In genomic region chr10:73908853-73909611, GRCh38 we compare ENCODE assay signal across 9 cellular contexts. TPM values are rescaled to one million over a fixed set of nuclear protein-coding genes. Genes with fewer than 3 reads are reported as not detected.
DNase-seq lines count a peak whose midpoint lies in the region; FAIRE-seq and TF ChIP-seq lines count a peak whose summit lies in the region.
"Had no signal": no experiment of that assay in that cellular context is flagged by ENCODE, and none has a peak within 500 bp of the region (broad histone marks: within the 10 kb centered on the region; RNA-seq: fewer than 3 reads in every experiment).

No MANE protein-coding gene starts in this region.

- 0 out of 2 replicates have a peak, but pooled peaks cover 7% of the 10 kb centered on the region for H3K4me1 ChIP-seq in MM.1S (ENCODE audit: low read length)

- H3K27ac Mint-ChIP-seq in activated CD4-positive, alpha-beta T cell treated with anti-CD3 and anti-CD28 coated beads, Interleukin-2, amount 10 ng/mL, durations not matched to agents 7 days and 5 days: peak overlapping the region; percentile 66

- H3K36me3 Mint-ChIP-seq in activated CD4-positive, alpha-beta T cell treated with anti-CD3 and anti-CD28 coated beads, Interleukin-2, amount 10 ng/mL, durations not matched to agents 7 days and 5 days (ENCODE audit: low read depth): peaks cover 2% of the 10 kb centered on the region

- DNase-seq in AG04449 (ENCODE audit: low read depth, low spot score): peak; percentile 85
- DNase-seq in GM19239 (ENCODE audit: insufficient read length, low spot score): peak; percentile 38
- DNase-seq in MM.1S: no peak
- peak; percentile 44 for DNase-seq in activated CD4-positive, alpha-beta T cell treated with anti-CD3 and anti-CD28 coated beads, Interleukin-2, amount 10 ng/mL, durations not matched to agents 7 days and 5 days
- peak; percentile 99 for DNase-seq in epithelial cell of esophagus (ENCODE audit: low read depth)
- peak; percentile 87 for DNase-seq in pulmonary artery endothelial cell (ENCODE audit: low read depth, low spot score)
- no peak for DNase-seq in NCI-H774 (lab: John Stamatoyannopoulos, UW)
- DNase-seq in NCI-H1417 (lab: John Stamatoyannopoulos, UW): no peak

- H3K4me3 ChIP-seq in AG04449 (ENCODE audit: low read depth, low read length): peak overlapping the region; percentile 23
- H3K4me3 ChIP-seq in MM.1S (ENCODE audit: low read length): no peak overlapping the region
- H3K4me3 ChIP-seq in epithelial cell of esophagus (ENCODE audit: low read length): no peak overlapping the region

- H3K4me2 ChIP-seq in MM.1S (ENCODE audit: low read depth, low read length): peak overlapping the region; percentile 22; the same call in 1 of the 2 replicates

- peaks cover 47% of the 10 kb centered on the region for H3K27me3 ChIP-seq in MM.1S (replicated peaks; ENCODE audit: insufficient read depth, low read length)

- no peak overlapping the region for H3K9ac ChIP-seq in MM.1S (ENCODE audit: low read length)
- H3K9ac ChIP-seq: parathyroid adenoma had no signal

- H3K27me3 Mint-ChIP-seq in activated CD4-positive, alpha-beta T cell treated with anti-CD3 and anti-CD28 coated beads, Interleukin-2, amount 10 ng/mL, durations not matched to agents 7 days and 5 days: peaks cover 47% of the 10 kb centered on the region

- no peak overlapping the region for H2AFZ ChIP-seq in MM.1S (ENCODE audit: low read length)
- H2AFZ ChIP-seq: parathyroid adenoma had no signal

- H3K27ac ChIP-seq in MM.1S (ENCODE audit: low read length): no peak overlapping the region

- no peaks in the 10 kb centered on the region for H3K9me2 ChIP-seq in MM.1S (replicated peaks; ENCODE audit: insufficient read depth, low read length)

- POLR2A ChIA-PET in AG04449 (lab: Yijun Ruan, JAX): interaction anchor here (0.5 to 2.4 kb wide), 4 partner anchors 10 to 99 kb away, joined by 3 to 6 read pairs (median 4); no protein-coding TSS in a partner anchor
- POLR2A ChIA-PET in activated CD4-positive, alpha-beta T cell treated with anti-CD3 and anti-CD28 coated beads, Interleukin-2, amount 10 ng/mL, durations not matched to agents 7 days and 5 days (lab: Charles Lee): no interaction called here

- H3K9me3 Mint-ChIP-seq in activated CD4-positive, alpha-beta T cell treated with anti-CD3 and anti-CD28 coated beads, Interleukin-2, amount 10 ng/mL, durations not matched to agents 7 days and 5 days: no peaks in the 10 kb centered on the region

- TF ChIP-seq CTCF in AG04449 (IDR thresholded peaks at IDR 0.05; ENCODE audit: insufficient read depth, low read length, missing control alignments) (no peak), MM.1S (IDR thresholded peaks at IDR 0.05; ENCODE audit: low read length) (no peak), epithelial cell of esophagus (IDR thresholded peaks at IDR 0.05; ENCODE audit: insufficient read depth, low read depth, low read length, missing control alignments) (no peak)

- CTCF ChIA-PET in AG04449 (lab: Yijun Ruan, JAX): interaction anchor here (1.1 to 6.9 kb wide), 2 partner anchors 29 to 31 kb away, joined by 3 to 43 read pairs; no protein-coding TSS in a partner anchor
- CTCF ChIA-PET in activated CD4-positive, alpha-beta T cell treated with anti-CD3 and anti-CD28 coated beads, Interleukin-2, amount 10 ng/mL, durations not matched to agents 7 days and 5 days (lab: Charles Lee): interaction anchor here (0.6 to 1.6 kb wide), 5 partner anchors 8 to 167 kb away, joined by 3 to 4 read pairs (median 4); no protein-coding TSS in a partner anchor

- FAIRE-seq in GM19239 (lab: Jason Lieb, UNC): peak; percentile 89

- H3K79me2 ChIP-seq in MM.1S (ENCODE audit: low read length): no peaks in the 10 kb centered on the region
- H3K79me2 ChIP-seq: parathyroid adenoma had no signal

- H3K4me3 Mint-ChIP-seq in activated CD4-positive, alpha-beta T cell treated with anti-CD3 and anti-CD28 coated beads, Interleukin-2, amount 10 ng/mL, durations not matched to agents 7 days and 5 days: no peak overlapping the region

- H3F3A ChIP-seq in MM.1S (ENCODE audit: insufficient read depth, low read length): no peaks in the 10 kb centered on the region

- no peaks in the 10 kb centered on the region for H3K36me3 ChIP-seq in MM.1S (replicated peaks; ENCODE audit: insufficient read depth, low read length)

- no peaks in the 10 kb centered on the region for H3K9me3 ChIP-seq in MM.1S (replicated peaks; ENCODE audit: insufficient read depth, low read length)

- peaks cover 44% of the 10 kb centered on the region for H3K4me1 Mint-ChIP-seq in activated CD4-positive, alpha-beta T cell treated with anti-CD3 and anti-CD28 coated beads, Interleukin-2, amount 10 ng/mL, durations not matched to agents 7 days and 5 days

- no peaks in the 10 kb centered on the region for H4K20me1 ChIP-seq in MM.1S (ENCODE audit: insufficient read depth, low read length)

RNA-seq across cellular contexts. Expression of gene PLAU, which starts 1.9 kb away (rescaled TPM):
- under 1 TPM; 0.89 to 0.96 TPM for total RNA-seq in activated CD4-positive, alpha-beta T cell treated with anti-CD3 and anti-CD28 coated beads, Interleukin-2, amount 10 ng/mL, durations not matched to agents 7 days and 5 days
- 25.9 and 29.0 TPM in 2 replicates for total RNA-seq in pulmonary artery endothelial cell

RNA-seq across cellular contexts. Expression of gene CAMK2G, which starts 34.7 kb away (rescaled TPM):
- total RNA-seq in activated CD4-positive, alpha-beta T cell treated with anti-CD3 and anti-CD28 coated beads, Interleukin-2, amount 10 ng/mL, durations not matched to agents 7 days and 5 days: 10 to 100 TPM; 54.4 to 55.8 TPM
- 31.1 and 31.2 TPM in 2 replicates for total RNA-seq in pulmonary artery endothelial cell

Comparison
In these comparisons a context has a peak if more than half of its experiments do, and no peak if none do; other contexts are left out.
1. DNase-seq: peak in AG04449 (single experiment), GM19239 (single experiment), activated CD4-positive, alpha-beta T cell treated with anti-CD3 and anti-CD28 coated beads, Interleukin-2, amount 10 ng/mL, durations not matched to agents 7 days and 5 days (single experiment), epithelial cell of esophagus (single experiment) and pulmonary artery endothelial cell (single experiment); none in MM.1S (single experiment), NCI-H774 (single experiment) and NCI-H1417 (0 of 3).
2. RNA of gene PLAU, which starts 1.9 kb away (total RNA-seq): 25.9 to 29.0 TPM in pulmonary artery endothelial cell; 0.89 to 0.96 TPM in activated CD4-positive, alpha-beta T cell treated with anti-CD3 and anti-CD28 coated beads, Interleukin-2, amount 10 ng/mL, durations not matched to agents 7 days and 5 days; every median in the first group is over 10 times any median in the second.